ENCODE assay signal across 8 cellular contexts in the genomic region with DNA sequence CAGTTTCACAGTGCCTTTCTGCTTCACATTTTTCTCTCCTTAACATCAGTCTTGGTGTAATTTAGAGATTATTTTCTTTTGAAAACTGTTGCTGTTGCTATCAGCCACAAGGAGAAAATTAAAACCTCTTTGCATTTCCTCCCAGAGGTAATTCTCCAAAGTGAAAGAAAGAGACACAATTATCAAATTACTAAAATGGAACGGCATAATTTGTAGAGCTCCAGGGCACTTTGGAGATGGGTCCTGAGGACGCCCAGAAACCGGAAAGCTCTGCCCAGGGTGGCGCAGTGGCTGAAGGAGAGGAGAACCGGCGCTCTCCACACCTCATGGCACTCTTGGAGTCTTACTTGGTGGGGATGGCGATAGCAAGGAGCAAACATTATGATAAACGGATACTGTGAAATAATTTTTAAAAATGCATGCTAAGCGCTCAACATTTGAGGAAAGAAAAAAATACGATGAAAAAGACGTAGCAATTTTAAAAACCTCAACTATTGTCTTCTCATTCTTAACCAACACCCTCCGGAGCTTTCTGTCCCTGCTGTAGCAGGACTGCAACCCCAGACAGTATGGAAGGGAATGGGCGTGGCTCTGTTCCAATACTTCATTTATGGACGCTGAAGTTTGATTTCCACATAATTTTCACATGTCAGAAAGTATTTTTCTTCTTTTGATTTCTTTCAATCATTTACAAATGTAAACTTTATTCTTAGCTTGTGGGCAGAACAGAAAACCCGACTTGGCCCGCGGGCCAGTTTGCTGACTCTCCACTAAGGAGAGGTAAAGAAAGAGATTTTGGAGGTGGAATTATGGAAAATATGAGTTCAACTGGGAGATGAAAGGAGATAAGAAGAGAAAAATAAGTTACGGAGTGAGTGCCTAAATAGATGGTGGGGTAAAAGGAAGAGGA. TPM values are rescaled to one million over a fixed set of nuclear protein-coding genes. Genes with fewer than 3 reads are reported as not detected.
A peak's percentile ranks its signal among the peaks of the same experiment; 100 is the strongest.
DNase-seq lines count a peak whose midpoint lies in the region; ATAC-seq and TF ChIP-seq lines count a peak whose summit lies in the region.

No MANE protein-coding gene starts in this region.

- no peaks in the 10 kb centered on the region for H3K27me3 ChIP-seq in left ventricle myocardium inferior (ENCODE audit: low read depth)
- peaks cover 0 to 16% (median 9%) of the 10 kb centered on the region in 3 donors for H3K27me3 ChIP-seq in gastrocnemius medialis

- in situ Hi-C loops in gastrocnemius medialis (cut with MboI; ENCODE audit: low sequenced_read_pairs in 4 of 4) = no loop called here

- DNase-seq in COLO829 (ENCODE audit: low spot score) = peak; percentile 60
- peak; percentile 56 to 60 for DNase-seq in Kasumi-1 (lab: John Stamatoyannopoulos, UW)
- DNase-seq in activated T-cell treated with anti-CD3 and anti-CD28 coated beads, Interleukin-2, amount 50 U/mL, for 72 hours = peak in 1 of 2 donors; percentile 20
- DNase-seq in left ventricle myocardium inferior = no peak
- no peak for DNase-seq in gastrocnemius medialis
- no peak for DNase-seq in NCI-H345 (lab: John Stamatoyannopoulos, UW)
- no peak for DNase-seq in NCI-H446 treated with DMSO at 0.1 percent for 48 hours (lab: John Stamatoyannopoulos, UW)

- H3K4me3 ChIP-seq in left ventricle myocardium inferior = peak overlapping the region; percentile 82
- H3K4me3 ChIP-seq in gastrocnemius medialis = peak overlapping the region; percentile 60 to 69 (median 64)

- H3K4me3 Mint-ChIP-seq in activated T-cell treated with anti-CD3 and anti-CD28 coated beads, Interleukin-2, amount 50 U/mL, for 72 hours = peak overlapping the region; percentile 96 to 99

- H3K9me3 ChIP-seq in left ventricle myocardium inferior (replicated peaks) (no peaks in the 10 kb centered on the region), gastrocnemius medialis (no peaks in the 10 kb centered on the region)

- peak overlapping the region; percentile 97 for H3K27ac ChIP-seq in left ventricle myocardium inferior (replicated peaks)
- H3K27ac ChIP-seq in gastrocnemius medialis = peak overlapping the region; percentile 76 to 84 (median 80)

- H3K9me3 Mint-ChIP-seq in activated T-cell treated with anti-CD3 and anti-CD28 coated beads, Interleukin-2, amount 50 U/mL, for 72 hours = peaks cover 0 to under 1% of the 10 kb centered on the region in 2 donors

- ATAC-seq in activated T-cell treated with anti-CD3 and anti-CD28 coated beads, Interleukin-2, amount 50 U/mL, for 72 hours (replicated peaks in 1 of 2) = no peak
- ATAC-seq in gastrocnemius medialis = no peak
- no peak for ATAC-seq in GM18873 (IDR thresholded peaks at IDR 0.05; ENCODE audit: low FRiP score, unreplicated experiment)

- H3K4me1 ChIP-seq in left ventricle myocardium inferior (peaks cover 46% of the 10 kb centered on the region), gastrocnemius medialis (peaks cover 3 to 17% of the 10 kb centered on the region in 2 donors)

- H3K4me1 Mint-ChIP-seq in activated T-cell treated with anti-CD3 and anti-CD28 coated beads, Interleukin-2, amount 50 U/mL, for 72 hours (ENCODE audit: low read depth) = peaks cover 39% of the 10 kb centered on the region

- no peaks in the 10 kb centered on the region for H3K27me3 Mint-ChIP-seq in activated T-cell treated with anti-CD3 and anti-CD28 coated beads, Interleukin-2, amount 50 U/mL, for 72 hours (ENCODE audit: low read depth)

- intact Hi-C loops in left ventricle myocardium inferior (cut with micrococcal nuclease) (no loop called here), gastrocnemius medialis (cut with DNase I; ENCODE audit: low total_unique reads) (loop anchor here (5.0 kb wide), 1 partner anchor 38 kb away; no protein-coding TSS in a partner anchor)

- H3K36me3 Mint-ChIP-seq in activated T-cell treated with anti-CD3 and anti-CD28 coated beads, Interleukin-2, amount 50 U/mL, for 72 hours (ENCODE audit: insufficient read depth in 2 of 2) = peaks cover 19 to 37% of the 10 kb centered on the region in 2 donors

- TF ChIP-seq POLR2A in gastrocnemius medialis (IDR thresholded peaks at IDR 0.05) = no peak

- peak overlapping the region; percentile 99 for H3K27ac Mint-ChIP-seq in activated T-cell treated with anti-CD3 and anti-CD28 coated beads, Interleukin-2, amount 50 U/mL, for 72 hours

- TF ChIP-seq CTCF in left ventricle myocardium inferior (IDR thresholded peaks at IDR 0.05; ENCODE audit: borderline replicate concordance) (no peak), gastrocnemius medialis (IDR thresholded peaks at IDR 0.05 in 4 of 5, conservative IDR thresholded peaks at IDR 0.05 in 1 of 5) (no peak)

- H3K36me3 ChIP-seq in left ventricle myocardium inferior (peaks cover 31% of the 10 kb centered on the region), gastrocnemius medialis (peaks cover 0 to 10% of the 10 kb centered on the region in 2 donors)

RNA-seq across cellular contexts. Expression of a gene that starts 1.1 kb away (rescaled TPM):
- 100 to 1,000 TPM; 252 to 355 TPM for total RNA-seq in activated T-cell treated with anti-CD3 and anti-CD28 coated beads, Interleukin-2, amount 50 U/mL, for 72 hours
- total RNA-seq in left ventricle myocardium inferior = 66.9 TPM
- 10 to 100 TPM in 3 of 4 donors, 1 to 10 TPM in 1; 8.4 to 66.2 (median 29.8) TPM for total RNA-seq in gastrocnemius medialis

RNA-seq across cellular contexts. Expression of a gene that starts 42.0 kb away (rescaled TPM):
- 100 to 1,000 TPM in 1 of 2 donors, 10 to 100 TPM in 1; 76.6 to 138 TPM for total RNA-seq in activated T-cell treated with anti-CD3 and anti-CD28 coated beads, Interleukin-2, amount 50 U/mL, for 72 hours
- total RNA-seq in left ventricle myocardium inferior = 186 TPM
- 10 to 100 TPM in 3 of 4 donors, 1 to 10 TPM in 1; 6.4 to 60.3 (median 28.0) TPM for total RNA-seq in gastrocnemius medialis

RNA-seq across cellular contexts. Expression of a gene that starts 53.2 kb away (rescaled TPM):
- total RNA-seq in activated T-cell treated with anti-CD3 and anti-CD28 coated beads, Interleukin-2, amount 50 U/mL, for 72 hours = not detected
- total RNA-seq in left ventricle myocardium inferior (not detected), gastrocnemius medialis (not detected)

Comparison
In these comparisons a context has a peak if more than half of its experiments do, and no peak if none do; other contexts are left out.
1. DNase-seq: peak in COLO829 (single experiment) and Kasumi-1 (2 of 2); none in left ventricle myocardium inferior (single experiment), gastrocnemius medialis (0 of 2), NCI-H345 (single experiment) and NCI-H446 treated with DMSO at 0.1 percent for 48 hours (single experiment).